ENCODE assay signal across 3 cellular contexts in genomic region chr2:158586491-158586890, GRCh38.
TF ChIP-seq lines count a peak whose summit lies in the region.

No MANE protein-coding gene starts in this region.

TF ChIP-seq in IMR-90, 13 proteins besides CTCF, POLR2A, EP300 and RAD21:
- TF ChIP-seq ELK1 (IDR thresholded peaks at IDR 0.05; ENCODE audit: borderline replicate concordance, low read depth, low read length) (no peak), MAZ (IDR thresholded peaks at IDR 0.05; ENCODE audit: borderline replicate concordance, low read depth, low read length) (no peak), USF2 (IDR thresholded peaks at IDR 0.05; ENCODE audit: low read depth, low read length) (no peak), FOS (IDR thresholded peaks at IDR 0.05; ENCODE audit: low read depth, low read length) (peak; percentile 91), CHD1 (IDR thresholded peaks at IDR 0.05; ENCODE audit: low read depth, low read length) (no peak), NFE2L2 (IDR thresholded peaks at IDR 0.05; ENCODE audit: low read depth, low read length) (no peak), MXI1 (IDR thresholded peaks at IDR 0.05; ENCODE audit: borderline replicate concordance, low read depth, low read length) (no peak), RFX5 (IDR thresholded peaks at IDR 0.05; ENCODE audit: low read depth, low read length) (no peak), BHLHE40 (IDR thresholded peaks at IDR 0.05; ENCODE audit: low read depth, low read length) (peak; percentile 38; the same call in 1 of the 2 replicates), MAFK (IDR thresholded peaks at IDR 0.05; ENCODE audit: low read depth, low read length) (no peak), CEBPB (IDR thresholded peaks at IDR 0.05; ENCODE audit: low read depth, low read length) (peak; percentile 99), SMC3 (IDR thresholded peaks at IDR 0.05; ENCODE audit: low read depth, low read length) (0 out of 2 replicates have a peak, but pooled peaks have one; percentile 7), RCOR1 (IDR thresholded peaks at IDR 0.05; ENCODE audit: insufficient replicate concordance, low read length) (peak; percentile 33)
TF ChIP-seq in IMR-90: peak in this region for 5.

TF ChIP-seq in liver, 16 proteins besides CTCF, POLR2A, EP300 and RAD21 (continued from another document):
- TF ChIP-seq GABPA (IDR thresholded peaks at IDR 0.05 in 1 of 2, conservative IDR thresholded peaks at IDR 0.05 in 1 of 2) (peak in 1 of 2 donors; percentile 6), FOXA1 (IDR thresholded peaks at IDR 0.05) (peak; percentile 28), JUND (IDR thresholded peaks at IDR 0.05) (peak; percentile 39 to 56), FOXA2 (IDR thresholded peaks at IDR 0.05) (peak; percentile 80)
TF ChIP-seq in liver: peak in this region for 7.

TF ChIP-seq in HEK293T, 16 proteins besides CTCF, POLR2A, EP300 and RAD21 (continued from another document):
- TF ChIP-seq ELF4 (IDR thresholded peaks at IDR 0.05) = no peak
